In the genomic region with DNA sequence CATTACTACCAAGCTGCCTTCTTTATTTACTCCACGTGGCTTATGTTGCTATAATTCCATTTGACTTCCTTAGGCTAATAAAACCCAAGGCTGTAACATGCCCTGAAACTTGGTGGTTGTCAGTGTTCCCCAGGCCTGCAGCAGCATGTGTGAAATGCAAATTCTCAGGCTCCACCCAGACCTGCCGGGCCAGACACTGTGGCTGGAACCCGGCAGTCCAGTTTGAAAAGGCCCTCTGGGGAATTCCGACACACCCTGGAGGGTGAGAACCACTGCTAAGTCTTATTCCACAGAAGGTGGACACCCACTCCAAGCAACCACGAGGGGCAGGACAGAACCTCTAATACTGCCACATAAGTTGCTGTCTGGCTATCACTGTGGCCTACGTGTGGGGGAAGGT, we compare ENCODE assay signal across 24 cellular contexts. TPM values are rescaled to one million over a fixed set of nuclear protein-coding genes. Genes with fewer than 3 reads are reported as not detected.
A peak's percentile ranks its signal among the peaks of the same experiment; 100 is the strongest.
DNase-seq lines count a peak whose midpoint lies in the region; ATAC-seq and TF ChIP-seq lines count a peak whose summit lies in the region.
"Had no signal": no experiment of that assay in that cellular context is flagged by ENCODE, and none has a peak within 500 bp of the region (broad histone marks: within the 10 kb centered on the region; RNA-seq: fewer than 3 reads in every experiment).

No MANE protein-coding gene starts in this region.

- H3K4me1 ChIP-seq in sigmoid colon (no peaks in the 10 kb centered on the region), body of pancreas (no peaks in the 10 kb centered on the region)
- H3K4me1 ChIP-seq: gastrocnemius medialis had no signal

- DNase-seq in GM13976 (ENCODE audit: low spot score): peak; percentile 51
- peak; percentile 77 for DNase-seq in NCI-H526 treated with DMSO at 0.1 percent for 48 hours (lab: John Stamatoyannopoulos, UW)
- peak; percentile 93 for DNase-seq in epithelial cell of prostate (ENCODE audit: low read depth, low spot score)
- DNase-seq in sigmoid colon: peak; percentile 34
- no peak for DNase-seq in osteocyte (ENCODE audit: extremely low spot score, unreplicated experiment)
- no peak for DNase-seq in body of pancreas
- DNase-seq in activated gamma-delta T cell treated with Interleukin-2 at 50 U/mL for 16 hours: no peak
- DNase-seq: activated CD4-positive, alpha-beta T cell treated with anti-CD3 and anti-CD28 coated beads for 36 hours; activated naive CD8-positive, alpha-beta T cell treated with anti-CD3 and anti-CD28 coated beads for 36 hours; erythroblast; gastrocnemius medialis; KG1; kidney glomerular epithelial cell; NCI-H1694; NCI-H82; OCI-M1; SHP77 treated with DMSO at 0.1 percent for 48 hours; stimulated activated CD4-positive, alpha-beta T cell treated with anti-CD3 and anti-CD28 coated beads, Interleukin-2, amount 100 ng/mL, for 48 hours; stimulated activated naive CD4-positive, alpha-beta T cell; thyroid gland had no signal

- H3K36me3 ChIP-seq in sigmoid colon: peaks cover 32 to 100% (median 78%) of the 10 kb centered on the region in 4 donors
- H3K36me3 ChIP-seq in body of pancreas (replicated peaks in 1 of 2; ENCODE audit: insufficient read depth in 1 of 2, low read depth in 2 of 2): peaks cover 6 to 75% of the 10 kb centered on the region in 2 donors

- no peaks in the 10 kb centered on the region for H3K9me3 ChIP-seq in sigmoid colon
- no peaks in the 10 kb centered on the region for H3K9me3 ChIP-seq in body of pancreas
- H3K9me3 ChIP-seq: gastrocnemius medialis, thyroid gland had no signal

- H3K4me1 Mint-ChIP-seq in osteocyte (ENCODE audit: unreplicated experiment): no peaks in the 10 kb centered on the region
- H3K4me1 Mint-ChIP-seq: activated CD4-positive, alpha-beta T cell treated with anti-CD3 and anti-CD28 coated beads for 36 hours; activated naive CD8-positive, alpha-beta T cell treated with anti-CD3 and anti-CD28 coated beads for 36 hours; activated T-helper 17 cell treated with anti-CD3 and anti-CD28 coated beads, Interleukin-2, amount 50 U/mL, for 72 hours had no signal

- in situ Hi-C loops in GM13976 (cut with MboI; ENCODE audit: low sequenced_read_pairs, unreplicated experiment): no loop called here

- H3K27me3 ChIP-seq in sigmoid colon: no peaks in the 10 kb centered on the region
- H3K27me3 ChIP-seq in body of pancreas: no peaks in the 10 kb centered on the region
- H3K27me3 ChIP-seq: gastrocnemius medialis, thyroid gland had no signal

- TF ChIP-seq POLR2A in sigmoid colon (IDR thresholded peaks at IDR 0.05): no peak
- TF ChIP-seq POLR2A in body of pancreas (IDR thresholded peaks at IDR 0.05): no peak

- WGBS in sigmoid colon, 2 donors: 66 to 77% methylated on average over 6 of the region's 6 CpGs
- WGBS in body of pancreas, 2 donors: 86 to 88% methylated on average over 4 to 6 of the region's 6 CpGs

- no peak for TF ChIP-seq EP300 in sigmoid colon (IDR thresholded peaks at IDR 0.05)

- H3K36me3 Mint-ChIP-seq in osteocyte (ENCODE audit: unreplicated experiment): peaks cover 59% of the 10 kb centered on the region

- TF ChIP-seq CTCF in GM13976 (IDR thresholded peaks at IDR 0.05; ENCODE audit: borderline replicate concordance, control extremely low read depth, extremely low read depth, insufficient read depth, missing control alignments): no peak
- TF ChIP-seq CTCF in sigmoid colon (IDR thresholded peaks at IDR 0.05): no peak
- TF ChIP-seq CTCF in osteocyte (IDR thresholded peaks at IDR 0.05): no peak
- no peak for TF ChIP-seq CTCF in body of pancreas (IDR thresholded peaks at IDR 0.05)

- H3K4me3 Mint-ChIP-seq in osteocyte (ENCODE audit: unreplicated experiment): no peak overlapping the region
- H3K4me3 Mint-ChIP-seq: activated CD4-positive, alpha-beta T cell treated with anti-CD3 and anti-CD28 coated beads for 36 hours; activated naive CD8-positive, alpha-beta T cell treated with anti-CD3 and anti-CD28 coated beads for 36 hours; activated T-helper 17 cell treated with anti-CD3 and anti-CD28 coated beads, Interleukin-2, amount 50 U/mL, for 72 hours had no signal

- intact Hi-C loops in sigmoid colon (cut with DNase I): no loop called here
- intact Hi-C loops in body of pancreas (cut with DNase I): no loop called here

- no peaks in the 10 kb centered on the region for H3K9me3 Mint-ChIP-seq in osteocyte (ENCODE audit: unreplicated experiment)
- H3K9me3 Mint-ChIP-seq: activated naive CD8-positive, alpha-beta T cell treated with anti-CD3 and anti-CD28 coated beads for 36 hours; activated T-helper 17 cell treated with anti-CD3 and anti-CD28 coated beads, Interleukin-2, amount 50 U/mL, for 72 hours had no signal

- no peak overlapping the region for H3K27ac Mint-ChIP-seq in osteocyte (ENCODE audit: unreplicated experiment)
- H3K27ac Mint-ChIP-seq: activated CD4-positive, alpha-beta T cell treated with anti-CD3 and anti-CD28 coated beads for 36 hours; activated T-helper 17 cell treated with anti-CD3 and anti-CD28 coated beads, Interleukin-2, amount 50 U/mL, for 72 hours had no signal

- no peaks in the 10 kb centered on the region for H3K27me3 Mint-ChIP-seq in osteocyte (ENCODE audit: unreplicated experiment)
- H3K27me3 Mint-ChIP-seq: activated CD4-positive, alpha-beta T cell treated with anti-CD3 and anti-CD28 coated beads for 36 hours; activated naive CD8-positive, alpha-beta T cell treated with anti-CD3 and anti-CD28 coated beads for 36 hours; activated T-helper 17 cell treated with anti-CD3 and anti-CD28 coated beads, Interleukin-2, amount 50 U/mL, for 72 hours had no signal

- H3K27ac ChIP-seq in epithelial cell of prostate: peak overlapping the region; percentile 68
- no peak overlapping the region for H3K27ac ChIP-seq in sigmoid colon
- no peak overlapping the region for H3K27ac ChIP-seq in body of pancreas
- H3K27ac ChIP-seq: gastrocnemius medialis, thyroid gland had no signal

- ATAC-seq in GM19397 (IDR thresholded peaks at IDR 0.05; ENCODE audit: unreplicated experiment) (no peak), body of pancreas (no peak)
- ATAC-seq: activated CD4-positive, alpha-beta T cell treated with anti-CD3 and anti-CD28 coated beads for 36 hours; activated T-helper 17 cell treated with anti-CD3 and anti-CD28 coated beads, Interleukin-2, amount 50 U/mL, for 72 hours; gastrocnemius medialis had no signal

- no peak overlapping the region for H3K4me3 ChIP-seq in sigmoid colon
- no peak overlapping the region for H3K4me3 ChIP-seq in body of pancreas
- H3K4me3 ChIP-seq: gastrocnemius medialis, thyroid gland had no signal

RNA-seq across cellular contexts. Expression of a gene that starts 41.4 kb away (rescaled TPM):
- total RNA-seq in sigmoid colon (10 to 100 TPM in 3 of 4 donors, 1 to 10 TPM in 1; 7.5 to 16.7 (median 11.5) TPM), osteocyte (15.4 and 17.3 TPM in 2 replicates), body of pancreas (10 to 100 TPM; 10.1 to 11.2 TPM)
- polyA plus RNA-seq in sigmoid colon: 1 to 10 TPM in 1 of 3 donors, under 1 TPM in 2; 0.60 to 7.1 (median 0.69) TPM

RNA-seq across cellular contexts. Expression of a gene that starts 52.8 kb away (rescaled TPM):
- total RNA-seq in sigmoid colon (1 to 10 TPM in 1 of 4 donors, not detected in 3; 1.1 TPM), osteocyte (not detected in 2 replicates), body of pancreas (under 1 TPM in 1 of 2 donors, not detected in 1; 0.66 TPM)
- polyA plus RNA-seq in sigmoid colon: 1 to 10 TPM in 1 of 3 donors, not detected in 2; 6.5 TPM
- total RNA-seq: activated CD4-positive, alpha-beta T cell treated with anti-CD3 and anti-CD28 coated beads for 36 hours; activated naive CD8-positive, alpha-beta T cell treated with anti-CD3 and anti-CD28 coated beads for 36 hours; activated T-helper 17 cell treated with anti-CD3 and anti-CD28 coated beads, Interleukin-2, amount 50 U/mL, for 72 hours; astrocyte; gastrocnemius medialis; myocyte; thyroid gland had no signal

Comparison
In these comparisons a context has a peak if more than half of its experiments do, and no peak if none do; other contexts are left out.
1. DNase-seq: peak in GM13976 (single experiment), NCI-H526 treated with DMSO at 0.1 percent for 48 hours (single experiment), epithelial cell of prostate (single experiment) and sigmoid colon (single experiment); none in osteocyte (single experiment), body of pancreas (0 of 4) and activated gamma-delta T cell treated with Interleukin-2 at 50 U/mL for 16 hours (single experiment).